ENCODE assay signal across 8 cellular contexts in the genomic region with DNA sequence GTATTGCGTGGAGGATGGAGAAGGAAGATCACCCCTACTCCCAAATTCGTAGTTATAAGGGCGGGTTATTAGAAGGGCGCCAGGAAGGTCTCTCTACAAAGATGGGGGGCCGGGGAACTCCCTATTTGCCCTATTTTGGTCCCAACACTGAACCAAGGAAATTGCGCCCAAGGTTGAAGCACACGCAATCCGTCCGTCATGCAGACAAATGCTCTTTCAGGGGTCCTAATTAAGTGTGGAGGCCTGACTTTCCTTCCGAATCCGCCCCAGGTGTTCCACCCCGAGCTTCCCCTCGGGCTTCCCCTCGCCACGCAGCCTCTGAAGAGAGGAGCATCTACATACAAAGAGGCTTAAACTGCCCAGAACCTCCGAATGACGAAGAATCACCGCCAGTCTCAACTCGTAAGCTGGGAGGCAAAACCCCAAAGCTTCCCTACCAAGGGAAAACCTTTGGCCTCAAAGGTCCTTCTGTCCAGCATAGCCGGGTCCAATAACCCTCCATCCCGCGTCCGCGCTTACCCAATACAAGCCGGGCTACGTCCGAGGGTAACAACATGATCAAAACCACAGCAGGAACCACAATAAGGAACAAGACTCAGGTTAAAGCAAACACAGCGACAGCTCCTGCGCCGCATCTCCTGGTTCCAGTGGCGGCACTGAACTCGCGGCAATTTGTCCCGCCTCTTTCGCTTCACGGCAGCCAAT. TPM values are rescaled to one million over a fixed set of nuclear protein-coding genes. Genes with fewer than 3 reads are reported as not detected.
A peak's percentile ranks its signal among the peaks of the same experiment; 100 is the strongest.
DNase-seq lines count a peak whose midpoint lies in the region; ATAC-seq lines count a peak whose summit lies in the region.

Gene NPAT (minus strand): TSS at position 658 of the 705 bp plus-strand sequence. CDS start 102 bp downstream, at position 556.

- H3K36me3 Mint-ChIP-seq in activated naive CD8-positive, alpha-beta T cell treated with anti-CD3 and anti-CD28 coated beads, Interleukin-2, amount 50 U/mL, for 24 hours (ENCODE audit: low read depth), result peaks cover 23% of the 10 kb centered on the region
- H3K36me3 Mint-ChIP-seq in immature natural killer cell, result peaks cover 3 to 6% (median 4%) of the 10 kb centered on the region in 3 donors

- peaks cover 62% of the 10 kb centered on the region for H3K4me1 Mint-ChIP-seq in activated naive CD8-positive, alpha-beta T cell treated with anti-CD3 and anti-CD28 coated beads, Interleukin-2, amount 50 U/mL, for 24 hours
- H3K4me1 Mint-ChIP-seq in immature natural killer cell, result peaks cover 52 to 57% of the 10 kb centered on the region in 2 donors

- peak within 1 kb of the TSS; percentile 81 for H3K4me3 ChIP-seq in HUES6 (ENCODE audit: low read depth, low read length)

- no peaks in the 10 kb centered on the region for H3K27me3 Mint-ChIP-seq in activated naive CD8-positive, alpha-beta T cell treated with anti-CD3 and anti-CD28 coated beads, Interleukin-2, amount 50 U/mL, for 24 hours
- peaks cover 2 to 10% (median 7%) of the 10 kb centered on the region in 3 donors for H3K27me3 Mint-ChIP-seq in immature natural killer cell (ENCODE audit: low read depth in 3 of 3)

- peaks cover 48% of the 10 kb centered on the region for H3K4me1 ChIP-seq in HUES6 (ENCODE audit: control insufficient read depth, insufficient read depth, low read length)

- no peaks in the 10 kb centered on the region for H3K9me3 Mint-ChIP-seq in activated naive CD8-positive, alpha-beta T cell treated with anti-CD3 and anti-CD28 coated beads, Interleukin-2, amount 50 U/mL, for 24 hours
- H3K9me3 Mint-ChIP-seq in immature natural killer cell, result no peaks in the 10 kb centered on the region

- peak; percentile 19 for DNase-seq in activated CD4-positive, alpha-beta T cell treated with anti-CD3 and anti-CD28 coated beads for 1 hour
- DNase-seq in activated CD4-positive, alpha-beta T cell treated with anti-CD3 and anti-CD28 coated beads, Interleukin-2, amount 50 U/mL, for 4 hours, result no peak
- peak; percentile 48 for DNase-seq in activated naive CD8-positive, alpha-beta T cell treated with anti-CD3 and anti-CD28 coated beads, Interleukin-2, amount 50 U/mL, for 24 hours
- DNase-seq in immature natural killer cell (no peak), NOMO-1 (lab: John Stamatoyannopoulos, UW; ENCODE audit: unreplicated experiment in 2 of 2) (no peak), HuH-7 (ENCODE audit: low spot score) (no peak)
- DNase-seq in stimulated activated CD8-positive, alpha-beta memory T cell treated with anti-CD3 and anti-CD28 coated beads, Interleukin-7, amount 100 ng/mL, for 24 hours (ENCODE audit: low read depth), result peak; percentile 15

- peak within 1 kb of the TSS; percentile 85 for H3K27ac ChIP-seq in HUES6 (ENCODE audit: low read depth, low read length)

- H3K4me3 Mint-ChIP-seq in activated naive CD8-positive, alpha-beta T cell treated with anti-CD3 and anti-CD28 coated beads, Interleukin-2, amount 50 U/mL, for 24 hours, result no peak within 1 kb of the TSS
- H3K4me3 Mint-ChIP-seq in immature natural killer cell, result no peak within 1 kb of the TSS

- ATAC-seq in activated naive CD8-positive, alpha-beta T cell treated with anti-CD3 and anti-CD28 coated beads, Interleukin-2, amount 50 U/mL, for 24 hours, result no peak

- no peaks in the 10 kb centered on the region for H3K27me3 ChIP-seq in HUES6 (ENCODE audit: control insufficient read depth, insufficient read depth, low read length)

- H3K9me3 ChIP-seq in HUES6 (ENCODE audit: control insufficient read depth, insufficient read depth, low read depth, low read length), result no peaks in the 10 kb centered on the region

- H3K27ac Mint-ChIP-seq in activated naive CD8-positive, alpha-beta T cell treated with anti-CD3 and anti-CD28 coated beads, Interleukin-2, amount 50 U/mL, for 24 hours, result no peak within 1 kb of the TSS
- H3K27ac Mint-ChIP-seq in immature natural killer cell, result no peak within 1 kb of the TSS

- no peaks in the 10 kb centered on the region for H3K36me3 ChIP-seq in HUES6 (ENCODE audit: control insufficient read depth, insufficient read depth, low read length)

- peak within 1 kb of the TSS; percentile 91 for H3K9ac ChIP-seq in HUES6 (ENCODE audit: low read length)

RNA-seq across cellular contexts. Expression of gene NPAT, which starts in this region (rescaled TPM):
- 10 to 100 TPM; 15.6 to 30.5 (median 24.1) TPM for polyA plus RNA-seq in immature natural killer cell

Comparison
In these comparisons a context has a peak if more than half of its experiments do, and no peak if none do; other contexts are left out.
1. DNase-seq: peak in activated CD4-positive, alpha-beta T cell treated with anti-CD3 and anti-CD28 coated beads for 1 hour (single experiment), activated naive CD8-positive, alpha-beta T cell treated with anti-CD3 and anti-CD28 coated beads, Interleukin-2, amount 50 U/mL, for 24 hours (single experiment) and stimulated activated CD8-positive, alpha-beta memory T cell treated with anti-CD3 and anti-CD28 coated beads, Interleukin-7, amount 100 ng/mL, for 24 hours (single experiment); none in activated CD4-positive, alpha-beta T cell treated with anti-CD3 and anti-CD28 coated beads, Interleukin-2, amount 50 U/mL, for 4 hours (0 of 2), immature natural killer cell (0 of 3), NOMO-1 (0 of 2) and HuH-7 (single experiment).